ENCODE assay signal across 9 cellular contexts in genomic region chr3:111978493-111978832, GRCh38. TPM values are rescaled to one million over a fixed set of nuclear protein-coding genes. Genes with fewer than 3 reads are reported as not detected.
DNase-seq lines count a peak whose midpoint lies in the region; TF ChIP-seq lines count a peak whose summit lies in the region.
"Had no signal": no experiment of that assay in that cellular context is flagged by ENCODE, and none has a peak within 500 bp of the region (broad histone marks: within the 10 kb centered on the region; RNA-seq: fewer than 3 reads in every experiment).

No MANE protein-coding gene starts in this region.

- peaks cover 21% of the 10 kb centered on the region for H4K20me1 ChIP-seq in BLaER1

- peaks cover 3% of the 10 kb centered on the region for H3K36me3 Mint-ChIP-seq in neural crest cell (ENCODE audit: low read depth)

- H3K9me3 ChIP-seq in BLaER1: no peaks in the 10 kb centered on the region
- no peaks in the 10 kb centered on the region for H3K9me3 ChIP-seq in NT2/D1 (ENCODE audit: insufficient read depth, low read length)
- H3K9me3 ChIP-seq in effector memory CD4-positive, alpha-beta T cell (ENCODE audit: control insufficient read depth, low read length): no peaks in the 10 kb centered on the region

- peaks cover 24% of the 10 kb centered on the region for H3K4me1 ChIP-seq in BLaER1
- no peaks in the 10 kb centered on the region for H3K4me1 ChIP-seq in NT2/D1 (ENCODE audit: insufficient read depth, insufficient read length)
- no peaks in the 10 kb centered on the region for H3K4me1 ChIP-seq in effector memory CD4-positive, alpha-beta T cell (ENCODE audit: control insufficient read depth, insufficient read depth, low read length, poor library complexity, severe bottlenecking)

- H3K9me3 Mint-ChIP-seq in neural crest cell: no peaks in the 10 kb centered on the region

- in situ Hi-C loops in KBM-7 (cut with MboI; ENCODE audit: low pct_unique_long_range_greater_than_20kb, low sequenced_read_pairs): no loop called here

- peak overlapping the region; percentile 90; the same call in 1 of the 2 replicates for H3K27ac ChIP-seq in BLaER1
- H3K27ac ChIP-seq in effector memory CD4-positive, alpha-beta T cell (ENCODE audit: insufficient read depth, low read length, poor library complexity, severe bottlenecking): peak overlapping the region; percentile 78

- no peak overlapping the region for H3K9ac ChIP-seq in BLaER1
- H3K9ac ChIP-seq in NT2/D1 (ENCODE audit: insufficient read length, low read depth): peak overlapping the region; percentile 5

- no peaks in the 10 kb centered on the region; the same call in 1 of the 2 replicates for H3K36me3 ChIP-seq in BLaER1
- H3K36me3 ChIP-seq in NT2/D1 (ENCODE audit: insufficient read depth, insufficient read length, low read length): peaks cover 28% of the 10 kb centered on the region
- H3K36me3 ChIP-seq in effector memory CD4-positive, alpha-beta T cell (ENCODE audit: control insufficient read depth, insufficient read depth, low read length): no peaks in the 10 kb centered on the region

- no peaks in the 10 kb centered on the region for H3K27me3 Mint-ChIP-seq in neural crest cell (ENCODE audit: low read depth)

- H3K4me3 ChIP-seq in BLaER1: peak overlapping the region; percentile 87
- H3K4me3 ChIP-seq in NT2/D1 (ENCODE audit: insufficient read length, low read depth): peak overlapping the region; percentile 91
- H3K4me3 ChIP-seq in effector memory CD4-positive, alpha-beta T cell (ENCODE audit: insufficient read depth, low read depth, low read length, poor library complexity, severe bottlenecking): peak overlapping the region; percentile 94

- H3K4me2 ChIP-seq in BLaER1: peak overlapping the region; percentile 83

- peak overlapping the region; percentile 93 for H3K4me3 Mint-ChIP-seq in neural crest cell

- H3K4me1 Mint-ChIP-seq in neural crest cell: peaks cover 40% of the 10 kb centered on the region

- TF ChIP-seq CTCF in neural crest cell (conservative IDR thresholded peaks at IDR 0.05): no peak

- peak overlapping the region; percentile 87 for H3K27ac Mint-ChIP-seq in neural crest cell (ENCODE audit: unreplicated experiment)

- DNase-seq in NT2/D1 (ENCODE audit: low read depth, low spot score) (no peak), neural crest cell (ENCODE audit: low read depth, low spot score) (no peak), putamen (ENCODE audit: low spot score) (no peak), KBM-7 (no peak), SKM-1 treated with dmso at 0.1 percent for 144 hours (lab: John Stamatoyannopoulos, UW; ENCODE audit: unreplicated experiment) (no peak), NOMO-1 (lab: John Stamatoyannopoulos, UW; ENCODE audit: unreplicated experiment in 2 of 2) (no peak)
- no peak for DNase-seq in effector memory CD4-positive, alpha-beta T cell

- H3K27me3 ChIP-seq in BLaER1 (no peaks in the 10 kb centered on the region), NT2/D1 (ENCODE audit: insufficient read depth, insufficient read length) (no peaks in the 10 kb centered on the region)
- H3K27me3 ChIP-seq in effector memory CD4-positive, alpha-beta T cell (replicated peaks; ENCODE audit: control insufficient read depth, insufficient read depth, low read length, poor library complexity, severe bottlenecking): no peaks in the 10 kb centered on the region

RNA-seq across cellular contexts. Expression of gene ABHD10, which starts 0.4 kb away (rescaled TPM):
- total RNA-seq in neural crest cell: 52.7 and 55.6 TPM in 2 replicates

RNA-seq across cellular contexts. Expression of gene TAGLN3, which starts 20.3 kb away (rescaled TPM):
- 62.6 and 70.2 TPM in 2 replicates for total RNA-seq in neural crest cell
- total RNA-seq: lung microvascular endothelial cell had no signal

RNA-seq across cellular contexts. Expression of gene TMPRSS7, which starts 56.1 kb away (rescaled TPM):
- total RNA-seq in neural crest cell: not detected in 2 replicates
- total RNA-seq: lung microvascular endothelial cell had no signal
